10 cellular contexts compared by ENCODE assay signal in the genomic region with DNA sequence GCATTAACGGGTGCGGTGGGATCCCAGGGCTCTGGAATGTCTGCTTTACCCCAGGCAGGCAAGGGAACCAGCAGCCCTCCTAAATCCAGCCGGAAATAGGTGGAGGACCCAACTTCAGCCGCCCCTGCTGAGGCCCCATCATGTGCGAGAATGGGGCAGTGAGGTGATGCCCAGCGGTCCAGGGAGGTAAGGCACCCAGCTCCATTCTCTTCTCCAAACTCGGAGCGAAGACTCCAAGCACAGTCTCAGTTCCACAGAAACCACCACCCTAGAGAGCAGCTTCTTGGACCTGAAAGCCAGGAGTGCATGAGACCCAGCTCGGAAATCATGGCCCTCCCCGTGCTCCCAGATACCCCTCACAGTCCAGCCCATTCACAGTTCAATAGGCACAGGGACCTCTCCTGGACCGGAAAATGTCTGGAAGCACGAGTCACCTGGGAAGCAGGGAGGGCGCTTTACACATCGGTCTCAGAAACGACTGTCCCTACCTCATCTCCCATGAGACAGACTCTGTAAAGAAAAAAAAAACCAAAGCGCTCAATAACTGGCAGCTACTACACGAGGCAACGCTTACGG. TPM values are rescaled to one million over a fixed set of nuclear protein-coding genes. Genes with fewer than 3 reads are reported as not detected.
DNase-seq lines count a peak whose midpoint lies in the region; TF ChIP-seq lines count a peak whose summit lies in the region.
"Had no signal": no experiment of that assay in that cellular context is flagged by ENCODE, and none has a peak within 500 bp of the region (broad histone marks: within the 10 kb centered on the region; RNA-seq: fewer than 3 reads in every experiment).

No MANE protein-coding gene starts in this region.

- peaks cover 6% of the 10 kb centered on the region for H3K4me1 Mint-ChIP-seq in activated naive CD4-positive, alpha-beta T cell treated with anti-CD3 and anti-CD28 coated beads for 36 hours (ENCODE audit: low read depth)
- peaks cover 12% of the 10 kb centered on the region for H3K4me1 Mint-ChIP-seq in activated CD4-positive, alpha-beta memory T cell treated with anti-CD3 and anti-CD28 coated beads, Interleukin-2, amount 10 ng/mL, durations not matched to agents 7 days and 5 days

- no peak for TF ChIP-seq POLR2A in thyroid gland (IDR thresholded peaks at IDR 0.05)

- H3K27ac ChIP-seq in thyroid gland = peak overlapping the region in 2 of 3 donors; percentile 86 to 90

- no peak for DNase-seq in activated naive CD4-positive, alpha-beta T cell treated with anti-CD3 and anti-CD28 coated beads for 36 hours
- no peak for DNase-seq in activated naive CD4-positive, alpha-beta T cell treated with Interleukin-2 at 50 U/mL for 16 hours
- DNase-seq in activated CD4-positive, alpha-beta memory T cell treated with anti-CD3 and anti-CD28 coated beads, Interleukin-2, amount 10 ng/mL, durations not matched to agents 7 days and 5 days = no peak
- DNase-seq in kidney epithelial cell (ENCODE audit: low read depth) (no peak), thyroid gland (peak in 1 of 2 donors; percentile 38), GF-D8 (lab: John Stamatoyannopoulos, UW) (no peak), AG08395 (ENCODE audit: low spot score) (no peak)
- DNase-seq in activated CD4-positive, CD25-positive, alpha-beta regulatory T cell treated with anti-CD3 and anti-CD28 coated beads, Interleukin-2, amount 50 U/mL, for 72 hours = no peak
- DNase-seq: left ventricle myocardium superior, T-helper 9 cell had no signal

- no peaks in the 10 kb centered on the region for H3K9me3 ChIP-seq in thyroid gland

- peak overlapping the region; percentile 73 for H3K4me3 ChIP-seq in kidney epithelial cell (ENCODE audit: low read depth, low read length)
- H3K4me3 ChIP-seq in thyroid gland (replicated peaks in 1 of 3) = peak overlapping the region in 2 of 3 donors; percentile 31 to 49

- H3K9me3 Mint-ChIP-seq in activated naive CD4-positive, alpha-beta T cell treated with anti-CD3 and anti-CD28 coated beads for 36 hours = no peaks in the 10 kb centered on the region
- H3K9me3 Mint-ChIP-seq in activated CD4-positive, alpha-beta memory T cell treated with anti-CD3 and anti-CD28 coated beads, Interleukin-2, amount 10 ng/mL, durations not matched to agents 7 days and 5 days = no peaks in the 10 kb centered on the region

- peaks cover 44% of the 10 kb centered on the region for H3K27me3 Mint-ChIP-seq in activated naive CD4-positive, alpha-beta T cell treated with anti-CD3 and anti-CD28 coated beads for 36 hours (ENCODE audit: low read depth)
- peaks cover 56% of the 10 kb centered on the region for H3K27me3 Mint-ChIP-seq in activated CD4-positive, alpha-beta memory T cell treated with anti-CD3 and anti-CD28 coated beads, Interleukin-2, amount 10 ng/mL, durations not matched to agents 7 days and 5 days

- H3K4me1 ChIP-seq in thyroid gland = peaks cover 17 to 22% of the 10 kb centered on the region in 2 donors

- TF ChIP-seq CTCF in kidney epithelial cell (IDR thresholded peaks at IDR 0.05; ENCODE audit: insufficient read depth, low read length, poor library complexity, severe bottlenecking) (no peak), thyroid gland (IDR thresholded peaks at IDR 0.05) (no peak)

- CTCF ChIA-PET in activated naive CD4-positive, alpha-beta T cell treated with anti-CD3 and anti-CD28 coated beads for 36 hours (lab: Charles Lee) = interaction anchor here (1.5 to 2.0 kb wide), 2 partner anchors 189 to 207 kb away, joined by 3 to 5 read pairs; no protein-coding TSS in a partner anchor
- CTCF ChIA-PET in activated CD4-positive, alpha-beta memory T cell treated with anti-CD3 and anti-CD28 coated beads, Interleukin-2, amount 10 ng/mL, durations not matched to agents 7 days and 5 days (lab: Charles Lee) = interaction anchor here (1.6 kb wide), 1 partner anchor 207 kb away, joined by 4 read pairs; no protein-coding TSS in a partner anchor

- no peak overlapping the region for H3K27ac Mint-ChIP-seq in activated naive CD4-positive, alpha-beta T cell treated with anti-CD3 and anti-CD28 coated beads for 36 hours
- H3K27ac Mint-ChIP-seq in activated CD4-positive, alpha-beta memory T cell treated with anti-CD3 and anti-CD28 coated beads, Interleukin-2, amount 10 ng/mL, durations not matched to agents 7 days and 5 days = no peak overlapping the region

- no peaks in the 10 kb centered on the region for H3K27me3 ChIP-seq in kidney epithelial cell (ENCODE audit: control insufficient read depth, insufficient read depth, low read length)
- H3K27me3 ChIP-seq in thyroid gland = no peaks in the 10 kb centered on the region

- H3K36me3 ChIP-seq in kidney epithelial cell (ENCODE audit: control insufficient read depth, insufficient read depth, low read length) (no peaks in the 10 kb centered on the region), thyroid gland (no peaks in the 10 kb centered on the region)

- intact Hi-C loops in activated naive CD4-positive, alpha-beta T cell treated with anti-CD3 and anti-CD28 coated beads for 36 hours (cut with micrococcal nuclease) = loop anchor here (10.0 kb wide), 1 partner anchor 208 kb away; a partner anchor contains a TSS
- intact Hi-C loops in thyroid gland (cut with DNase I) = loop anchor here (5.0 kb wide), 1 partner anchor 86 kb away; no protein-coding TSS in a partner anchor

- POLR2A ChIA-PET in activated CD4-positive, alpha-beta memory T cell treated with anti-CD3 and anti-CD28 coated beads, Interleukin-2, amount 10 ng/mL, durations not matched to agents 7 days and 5 days (lab: Charles Lee) = no interaction called here

- no peaks in the 10 kb centered on the region for H3K36me3 Mint-ChIP-seq in activated naive CD4-positive, alpha-beta T cell treated with anti-CD3 and anti-CD28 coated beads for 36 hours (ENCODE audit: low read depth)
- no peaks in the 10 kb centered on the region for H3K36me3 Mint-ChIP-seq in activated CD4-positive, alpha-beta memory T cell treated with anti-CD3 and anti-CD28 coated beads, Interleukin-2, amount 10 ng/mL, durations not matched to agents 7 days and 5 days (ENCODE audit: low read depth)

- peak overlapping the region; percentile 7 for H3K4me3 Mint-ChIP-seq in activated naive CD4-positive, alpha-beta T cell treated with anti-CD3 and anti-CD28 coated beads for 36 hours
- peak overlapping the region; percentile 4 for H3K4me3 Mint-ChIP-seq in activated CD4-positive, alpha-beta memory T cell treated with anti-CD3 and anti-CD28 coated beads, Interleukin-2, amount 10 ng/mL, durations not matched to agents 7 days and 5 days

- WGBS in thyroid gland, 2 donors = 32 to 37% methylated on average over 15 to 17 of the region's 19 CpGs

RNA-seq across cellular contexts. Expression of a gene that starts 2.1 kb away (rescaled TPM):
- under 1 TPM; 0.67 TPM for total RNA-seq in activated naive CD4-positive, alpha-beta T cell treated with anti-CD3 and anti-CD28 coated beads for 36 hours
- under 1 TPM in 1 of 2 experiments, not detected in 1; 0.33 TPM for total RNA-seq in activated CD4-positive, alpha-beta memory T cell treated with anti-CD3 and anti-CD28 coated beads, Interleukin-2, amount 10 ng/mL, durations not matched to agents 7 days and 5 days
- total RNA-seq in kidney epithelial cell (184 and 187 TPM in 2 replicates), thyroid gland (10 to 100 TPM; 21.9 to 28.0 (median 24.7) TPM)

Comparison
In these comparisons a context has a peak if more than half of its experiments do, and no peak if none do; other contexts are left out.
1. RNA of a gene that starts 2.1 kb away (total RNA-seq): 184 to 187 TPM in kidney epithelial cell and 21.9 to 28.0 TPM in thyroid gland; 0.67 TPM in activated naive CD4-positive, alpha-beta T cell treated with anti-CD3 and anti-CD28 coated beads for 36 hours and 0.33 TPM in activated CD4-positive, alpha-beta memory T cell treated with anti-CD3 and anti-CD28 coated beads, Interleukin-2, amount 10 ng/mL, durations not matched to agents 7 days and 5 days; every median in the first group is over 10 times any median in the second.